1 cellular context compared by ENCODE assay signal in the genomic region with DNA sequence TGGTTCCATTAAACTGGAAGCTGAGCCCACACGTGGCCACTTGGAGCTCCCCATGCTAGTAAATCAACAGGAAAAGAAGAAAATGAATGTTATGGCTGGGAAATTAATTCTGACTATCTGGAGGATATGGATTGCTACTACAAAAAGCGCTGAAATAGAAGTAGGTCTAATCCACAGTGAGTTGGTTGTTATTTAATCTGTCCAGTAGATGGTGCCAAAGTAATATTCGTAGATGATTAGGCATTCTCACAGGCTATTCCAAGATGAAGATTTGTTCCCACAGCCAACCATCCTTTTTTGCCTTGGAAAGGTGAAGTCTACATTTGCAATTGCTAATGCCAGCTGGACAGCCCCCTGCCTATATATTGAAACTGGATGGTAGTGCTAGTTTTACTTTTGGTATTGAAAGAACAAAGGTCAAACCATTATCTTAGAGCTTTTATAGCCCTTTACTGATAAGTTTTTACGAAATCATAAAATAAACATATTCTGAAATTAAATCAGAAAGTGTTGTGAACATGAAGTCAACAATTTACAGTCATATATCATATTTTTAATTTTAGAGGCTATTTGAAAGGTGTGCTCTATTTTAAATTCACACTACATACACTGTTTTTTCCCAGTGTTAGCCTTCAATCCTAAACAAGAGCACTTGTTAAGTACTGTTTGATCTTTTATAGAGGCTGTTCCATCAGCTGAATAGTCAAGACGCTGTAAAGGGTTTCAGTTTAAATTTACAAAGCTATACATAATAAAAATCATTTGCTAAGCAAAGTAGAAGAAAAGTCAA.
TF ChIP-seq lines count a peak whose summit lies in the region.

No MANE protein-coding gene starts in this region.

TF ChIP-seq in GM23338, 12 proteins besides CTCF, POLR2A, EP300 and RAD21 (continued from another document):
- TF ChIP-seq, protein P1, sequence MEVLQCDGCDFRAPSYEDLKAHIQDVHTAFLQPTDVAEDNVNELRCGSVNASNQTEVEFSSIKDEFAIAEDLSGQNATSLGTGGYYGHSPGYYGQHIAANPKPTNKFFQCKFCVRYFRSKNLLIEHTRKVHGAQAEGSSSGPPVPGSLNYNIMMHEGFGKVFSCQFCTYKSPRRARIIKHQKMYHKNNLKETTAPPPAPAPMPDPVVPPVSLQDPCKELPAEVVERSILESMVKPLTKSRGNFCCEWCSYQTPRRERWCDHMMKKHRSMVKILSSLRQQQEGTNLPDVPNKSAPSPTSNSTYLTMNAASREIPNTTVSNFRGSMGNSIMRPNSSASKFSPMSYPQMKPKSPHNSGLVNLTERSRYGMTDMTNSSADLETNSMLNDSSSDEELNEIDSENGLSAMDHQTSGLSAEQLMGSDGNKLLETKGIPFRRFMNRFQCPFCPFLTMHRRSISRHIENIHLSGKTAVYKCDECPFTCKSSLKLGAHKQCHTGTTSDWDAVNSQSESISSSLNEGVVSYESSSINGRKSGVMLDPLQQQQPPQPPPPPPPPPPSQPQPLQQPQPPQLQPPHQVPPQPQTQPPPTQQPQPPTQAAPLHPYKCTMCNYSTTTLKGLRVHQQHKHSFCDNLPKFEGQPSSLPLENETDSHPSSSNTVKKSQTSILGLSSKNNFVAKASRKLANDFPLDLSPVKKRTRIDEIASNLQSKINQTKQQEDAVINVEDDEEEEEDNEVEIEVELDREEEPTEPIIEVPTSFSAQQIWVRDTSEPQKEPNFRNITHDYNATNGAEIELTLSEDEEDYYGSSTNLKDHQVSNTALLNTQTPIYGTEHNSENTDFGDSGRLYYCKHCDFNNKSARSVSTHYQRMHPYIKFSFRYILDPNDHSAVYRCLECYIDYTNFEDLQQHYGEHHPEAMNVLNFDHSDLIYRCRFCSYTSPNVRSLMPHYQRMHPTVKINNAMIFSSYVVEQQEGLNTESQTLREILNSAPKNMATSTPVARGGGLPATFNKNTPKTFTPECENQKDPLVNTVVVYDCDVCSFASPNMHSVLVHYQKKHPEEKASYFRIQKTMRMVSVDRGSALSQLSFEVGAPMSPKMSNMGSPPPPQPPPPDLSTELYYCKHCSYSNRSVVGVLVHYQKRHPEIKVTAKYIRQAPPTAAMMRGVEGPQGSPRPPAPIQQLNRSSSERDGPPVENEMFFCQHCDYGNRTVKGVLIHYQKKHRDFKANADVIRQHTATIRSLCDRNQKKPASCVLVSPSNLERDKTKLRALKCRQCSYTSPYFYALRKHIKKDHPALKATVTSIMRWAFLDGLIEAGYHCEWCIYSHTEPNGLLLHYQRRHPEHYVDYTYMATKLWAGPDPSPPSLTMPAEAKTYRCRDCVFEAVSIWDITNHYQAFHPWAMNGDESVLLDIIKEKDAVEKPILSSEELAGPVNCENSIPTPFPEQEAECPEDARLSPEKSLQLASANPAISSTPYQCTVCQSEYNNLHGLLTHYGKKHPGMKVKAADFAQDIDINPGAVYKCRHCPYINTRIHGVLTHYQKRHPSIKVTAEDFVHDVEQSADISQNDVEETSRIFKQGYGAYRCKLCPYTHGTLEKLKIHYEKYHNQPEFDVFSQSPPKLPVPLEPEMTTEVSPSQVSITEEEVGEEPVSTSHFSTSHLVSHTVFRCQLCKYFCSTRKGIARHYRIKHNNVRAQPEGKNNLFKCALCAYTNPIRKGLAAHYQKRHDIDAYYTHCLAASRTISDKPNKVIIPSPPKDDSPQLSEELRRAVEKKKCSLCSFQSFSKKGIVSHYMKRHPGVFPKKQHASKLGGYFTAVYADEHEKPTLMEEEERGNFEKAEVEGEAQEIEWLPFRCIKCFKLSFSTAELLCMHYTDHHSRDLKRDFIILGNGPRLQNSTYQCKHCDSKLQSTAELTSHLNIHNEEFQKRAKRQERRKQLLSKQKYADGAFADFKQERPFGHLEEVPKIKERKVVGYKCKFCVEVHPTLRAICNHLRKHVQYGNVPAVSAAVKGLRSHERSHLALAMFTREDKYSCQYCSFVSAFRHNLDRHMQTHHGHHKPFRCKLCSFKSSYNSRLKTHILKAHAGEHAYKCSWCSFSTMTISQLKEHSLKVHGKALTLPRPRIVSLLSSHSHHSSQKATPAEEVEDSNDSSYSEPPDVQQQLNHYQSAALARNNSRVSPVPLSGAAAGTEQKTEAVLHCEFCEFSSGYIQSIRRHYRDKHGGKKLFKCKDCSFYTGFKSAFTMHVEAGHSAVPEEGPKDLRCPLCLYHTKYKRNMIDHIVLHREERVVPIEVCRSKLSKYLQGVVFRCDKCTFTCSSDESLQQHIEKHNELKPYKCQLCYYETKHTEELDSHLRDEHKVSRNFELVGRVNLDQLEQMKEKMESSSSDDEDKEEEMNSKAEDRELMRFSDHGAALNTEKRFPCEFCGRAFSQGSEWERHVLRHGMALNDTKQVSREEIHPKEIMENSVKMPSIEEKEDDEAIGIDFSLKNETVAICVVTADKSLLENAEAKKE (CRISPR knock-in tag; IDR thresholded peaks at IDR 0.05) = no peak
